Comparison of ENCODE assay signal across 9 cellular contexts in the genomic region with DNA sequence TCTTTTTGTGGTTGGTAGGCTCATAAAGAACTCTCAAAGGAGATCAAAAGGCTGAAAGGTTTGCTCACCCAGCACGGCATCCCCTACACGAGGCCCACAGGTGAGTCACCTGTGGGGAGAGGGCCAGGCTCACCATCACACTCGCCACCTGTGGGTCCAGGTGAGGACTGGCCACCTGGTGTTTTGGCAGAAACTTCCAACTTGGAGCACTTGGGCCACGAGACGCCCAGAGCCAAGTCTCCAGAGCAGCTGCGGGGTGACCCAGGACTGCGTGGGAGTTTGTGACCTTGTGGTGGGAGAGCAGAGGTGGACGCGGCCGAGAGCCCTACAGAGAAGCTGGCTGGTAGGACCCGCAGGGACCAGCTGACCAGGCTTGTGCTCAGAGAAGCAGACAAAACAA.
"Had no signal": no experiment of that assay in that cellular context is flagged by ENCODE, and none has a peak within 500 bp of the region (broad histone marks: within the 10 kb centered on the region; RNA-seq: fewer than 3 reads in every experiment).

No MANE protein-coding gene starts in this region.

- H3K27me3 Mint-ChIP-seq: activated CD4-positive, alpha-beta memory T cell treated with anti-CD3 and anti-CD28 coated beads for 36 hours; activated naive CD8-positive, alpha-beta T cell treated with anti-CD3 and anti-CD28 coated beads for 36 hours; activated T-helper 17 cell treated with anti-CD3 and anti-CD28 coated beads, Interleukin-2, amount 50 U/mL, for 72 hours had no signal

- H3K4me3 ChIP-seq: dorsolateral prefrontal cortex, lung, thyroid gland had no signal

- H3K27me3 ChIP-seq: dorsolateral prefrontal cortex, foreskin keratinocyte, thyroid gland had no signal

- H3K27ac ChIP-seq: foreskin keratinocyte, thyroid gland had no signal

- H3K4me1 ChIP-seq: foreskin keratinocyte, thyroid gland had no signal

- H3K27ac Mint-ChIP-seq: activated T-helper 17 cell treated with anti-CD3 and anti-CD28 coated beads, Interleukin-2, amount 50 U/mL, for 72 hours; nephron had no signal

- H3K4me3 Mint-ChIP-seq: activated CD4-positive, alpha-beta memory T cell treated with anti-CD3 and anti-CD28 coated beads for 36 hours; activated naive CD8-positive, alpha-beta T cell treated with anti-CD3 and anti-CD28 coated beads for 36 hours; activated T-helper 17 cell treated with anti-CD3 and anti-CD28 coated beads, Interleukin-2, amount 50 U/mL, for 72 hours; nephron had no signal

- H3K9me3 ChIP-seq: thyroid gland had no signal

- H3K36me3 Mint-ChIP-seq: activated naive CD8-positive, alpha-beta T cell treated with anti-CD3 and anti-CD28 coated beads for 36 hours had no signal

- H3K4me1 Mint-ChIP-seq: activated T-helper 17 cell treated with anti-CD3 and anti-CD28 coated beads, Interleukin-2, amount 50 U/mL, for 72 hours had no signal

- DNase-seq: hippocampal formation had no signal

- H3K9me3 Mint-ChIP-seq: activated CD4-positive, alpha-beta memory T cell treated with anti-CD3 and anti-CD28 coated beads for 36 hours; activated naive CD8-positive, alpha-beta T cell treated with anti-CD3 and anti-CD28 coated beads for 36 hours; activated T-helper 17 cell treated with anti-CD3 and anti-CD28 coated beads, Interleukin-2, amount 50 U/mL, for 72 hours; nephron had no signal
